21 cellular contexts compared by ENCODE assay signal in the genomic region with DNA sequence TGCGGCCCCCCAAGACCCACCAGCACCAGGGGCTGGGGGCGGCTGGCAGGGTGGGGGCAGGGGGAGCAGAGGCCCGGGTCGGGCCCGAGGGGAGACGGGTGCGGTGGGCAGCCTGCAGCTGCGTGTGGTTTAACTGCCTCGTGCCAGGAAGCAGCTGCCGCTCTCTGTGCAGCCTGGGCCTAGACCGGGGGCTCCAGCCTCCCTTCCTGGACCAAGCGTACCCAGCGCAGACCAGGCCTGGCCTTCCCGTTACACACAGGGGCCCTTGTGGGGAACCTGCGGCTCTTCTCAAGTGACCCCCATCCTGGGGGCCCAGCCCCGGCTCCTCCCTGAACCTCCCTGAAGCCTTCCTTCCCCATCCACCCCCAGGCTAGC. TPM values are rescaled to one million over a fixed set of nuclear protein-coding genes. Genes with fewer than 3 reads are reported as not detected.
A peak's percentile ranks its signal among the peaks of the same experiment; 100 is the strongest.
DNase-seq lines count a peak whose midpoint lies in the region; ATAC-seq, FAIRE-seq and TF ChIP-seq lines count a peak whose summit lies in the region.
"Had no signal": no experiment of that assay in that cellular context is flagged by ENCODE, and none has a peak within 500 bp of the region (broad histone marks: within the 10 kb centered on the region; RNA-seq: fewer than 3 reads in every experiment).

No MANE protein-coding gene starts in this region.

- no peak for ATAC-seq in A549
- ATAC-seq in GM19328 (IDR thresholded peaks at IDR 0.05; ENCODE audit: unreplicated experiment): no peak
- no peak for ATAC-seq in HG02938 (IDR thresholded peaks at IDR 0.05; ENCODE audit: unreplicated experiment)
- ATAC-seq: activated naive CD4-positive, alpha-beta T cell treated with anti-CD3 and anti-CD28 coated beads, Interleukin-2, amount 50 U/mL, for 72 hours; activated T-helper 17 cell treated with anti-CD3 and anti-CD28 coated beads, Interleukin-2, amount 50 U/mL, for 72 hours; heart left ventricle; upper lobe of right lung had no signal

- no peaks in the 10 kb centered on the region for H3K36me3 Mint-ChIP-seq in dendritic cell treated with granulocyte-macrophage colony-stimulating factor and Interleukin-4, amounts not matched to agents 40 ng/mL and 50 ng/mL, for 4 days (ENCODE audit: low read depth)
- H3K36me3 Mint-ChIP-seq: natural killer cell treated with Interleukin-12 subunit alpha and Interleukin-12 subunit beta and Interleukin-15 and Interleukin-18, amount 100 ng/mL, for 72 hours had no signal

- H3K9me3 ChIP-seq in A549: no peaks in the 10 kb centered on the region
- H3K9me3 ChIP-seq: heart left ventricle, ovary, right atrium auricular region, upper lobe of right lung had no signal

- H3K4me1 ChIP-seq in A549: peaks cover 68% of the 10 kb centered on the region

- 91% methylated on average over 13 of the region's 16 CpGs for WGBS in A549 (ENCODE audit: missing lambda C conversion rate)

- intact Hi-C loops in dendritic cell treated with granulocyte-macrophage colony-stimulating factor and Interleukin-4, amounts not matched to agents 40 ng/mL and 50 ng/mL, for 4 days (cut with micrococcal nuclease): no loop called here

- H3K4me3 ChIP-seq in A549: no peak overlapping the region
- H3K4me3 ChIP-seq: heart left ventricle, ovary, right atrium auricular region, upper lobe of right lung had no signal

- H3K4me2 ChIP-seq in A549: no peak overlapping the region

- peak overlapping the region; percentile 95 to 98 for H3K27ac ChIP-seq in A549
- H3K27ac ChIP-seq: epithelial cell of prostate, heart left ventricle, ovary, right atrium auricular region, upper lobe of right lung had no signal

- no peak for TF ChIP-seq EP300 in A549 (IDR thresholded peaks at IDR 0.05)

- CTCF ChIA-PET in A549 (lab: Yijun Ruan, JAX): interaction anchor here (1.0 to 8.2 kb wide), 4 partner anchors 6 to 317 kb away, joined by 3 to 103 read pairs (median 34); partner anchors contain the start of gene TMEM184A

- no peaks in the 10 kb centered on the region for H3K9me3 Mint-ChIP-seq in dendritic cell treated with granulocyte-macrophage colony-stimulating factor and Interleukin-4, amounts not matched to agents 40 ng/mL and 50 ng/mL, for 4 days
- H3K9me3 Mint-ChIP-seq: activated CD4-positive, alpha-beta T cell treated with anti-CD3 and anti-CD28 coated beads, Interleukin-2, amount 10 ng/mL, durations not matched to agents 24 days and 14 days; activated naive CD4-positive, alpha-beta T cell treated with anti-CD3 and anti-CD28 coated beads, Interleukin-2, amount 50 U/mL, for 72 hours; activated T-helper 17 cell treated with anti-CD3 and anti-CD28 coated beads, Interleukin-2, amount 50 U/mL, for 72 hours; natural killer cell treated with Interleukin-12 subunit alpha and Interleukin-12 subunit beta and Interleukin-15 and Interleukin-18, amount 100 ng/mL, for 72 hours had no signal

- POLR2A ChIA-PET in A549 (lab: Yijun Ruan, JAX): no interaction called here

- TF ChIP-seq POLR2A in A549 (IDR thresholded peaks at IDR 0.05; ENCODE audit: low read length): no peak

- TF ChIP-seq CTCF in A549 (IDR thresholded peaks at IDR 0.05): no peak
- TF ChIP-seq CTCF in GM13976 (IDR thresholded peaks at IDR 0.05; ENCODE audit: borderline replicate concordance, control extremely low read depth, extremely low read depth, insufficient read depth, missing control alignments): no peak

- DNase-seq in A549 (ENCODE audit: low read depth in 1 of 2, low spot score in 1 of 2) (no peak), GF-D8 (lab: John Stamatoyannopoulos, UW) (peak; percentile 88), MV-4-11 (lab: John Stamatoyannopoulos, UW) (peak; percentile 67), GM13976 (ENCODE audit: low spot score) (no peak)
- DNase-seq in activated CD8-positive, alpha-beta memory T cell treated with anti-CD3 and anti-CD28 coated beads, Interleukin-2, amount 50 U/mL, for 48 hours: no peak
- DNase-seq: activated CD4-positive, alpha-beta T cell treated with anti-CD3 and anti-CD28 coated beads, Interleukin-2, amount 10 ng/mL, durations not matched to agents 24 days and 14 days; NCI-H187 treated with DMSO at 0.1 percent for 48 hours; NCI-H69; ovary; Right ventricle myocardium superior; stimulated activated CD4-positive, alpha-beta T cell treated with anti-CD3 and anti-CD28 coated beads, Interleukin-12 subunit alpha, Interleukin-12 subunit beta, amount 100 ng/mL, for 4 hours; upper lobe of right lung had no signal

- in situ Hi-C loops in GM13976 (cut with MboI; ENCODE audit: low sequenced_read_pairs, unreplicated experiment): no loop called here

- peaks cover 13% of the 10 kb centered on the region for H3K27me3 Mint-ChIP-seq in dendritic cell treated with granulocyte-macrophage colony-stimulating factor and Interleukin-4, amounts not matched to agents 40 ng/mL and 50 ng/mL, for 4 days
- H3K27me3 Mint-ChIP-seq: activated CD4-positive, alpha-beta T cell treated with anti-CD3 and anti-CD28 coated beads, Interleukin-2, amount 10 ng/mL, durations not matched to agents 24 days and 14 days had no signal

- peak overlapping the region; percentile 90 for H3K27ac Mint-ChIP-seq in dendritic cell treated with granulocyte-macrophage colony-stimulating factor and Interleukin-4, amounts not matched to agents 40 ng/mL and 50 ng/mL, for 4 days
- H3K27ac Mint-ChIP-seq: activated CD4-positive, alpha-beta T cell treated with anti-CD3 and anti-CD28 coated beads, Interleukin-2, amount 10 ng/mL, durations not matched to agents 24 days and 14 days; activated naive CD4-positive, alpha-beta T cell treated with anti-CD3 and anti-CD28 coated beads, Interleukin-2, amount 50 U/mL, for 72 hours; activated T-helper 17 cell treated with anti-CD3 and anti-CD28 coated beads, Interleukin-2, amount 50 U/mL, for 72 hours; natural killer cell treated with Interleukin-12 subunit alpha and Interleukin-12 subunit beta and Interleukin-15 and Interleukin-18, amount 100 ng/mL, for 72 hours had no signal

- no peak overlapping the region for H3K4me3 Mint-ChIP-seq in dendritic cell treated with granulocyte-macrophage colony-stimulating factor and Interleukin-4, amounts not matched to agents 40 ng/mL and 50 ng/mL, for 4 days
- H3K4me3 Mint-ChIP-seq: activated CD4-positive, alpha-beta T cell treated with anti-CD3 and anti-CD28 coated beads, Interleukin-2, amount 10 ng/mL, durations not matched to agents 24 days and 14 days; activated T-helper 17 cell treated with anti-CD3 and anti-CD28 coated beads, Interleukin-2, amount 50 U/mL, for 72 hours; natural killer cell treated with Interleukin-12 subunit alpha and Interleukin-12 subunit beta and Interleukin-15 and Interleukin-18, amount 100 ng/mL, for 72 hours had no signal

- FAIRE-seq in A549 (lab: Jason Lieb, UNC): no peak

- no peak for TF ChIP-seq RAD21 in A549 (conservative IDR thresholded peaks at IDR 0.05 in 1 of 2, IDR thresholded peaks at IDR 0.05 in 1 of 2)

- peaks cover 59% of the 10 kb centered on the region for H3K4me1 Mint-ChIP-seq in dendritic cell treated with granulocyte-macrophage colony-stimulating factor and Interleukin-4, amounts not matched to agents 40 ng/mL and 50 ng/mL, for 4 days (ENCODE audit: low read depth)

TF ChIP-seq in A549, 52 proteins besides CTCF, POLR2A, EP300 and RAD21 (continues in another document):
- TF ChIP-seq ZC3H11A (IDR thresholded peaks at IDR 0.05) (no peak), NFE2L2 (conservative IDR thresholded peaks at IDR 0.05; ENCODE audit: low read length) (no peak), HOXB13 (CRISPR knock-in tag; IDR thresholded peaks at IDR 0.05; ENCODE audit: low read depth) (no peak), BCL3 (IDR thresholded peaks at IDR 0.05) (no peak)

RNA-seq across cellular contexts. Expression of gene INTS1, which starts 6.6 kb away (rescaled TPM):
- 14.6 and 18.4 TPM in 2 replicates for polyA plus RNA-seq in A549 (2011; rRNA removed)
- 50.9 and 73.0 TPM in 2 replicates for polyA plus RNA-seq in A549 (2012; cell fraction: cytosol; rRNA removed)
- 263 and 419 TPM in 2 replicates for polyA plus RNA-seq in A549 (2012; cell fraction: nucleus; rRNA removed)
- polyA plus RNA-seq in A549 (2017; fragmentation: RNase III; extraction: RNeasy Plus Mini Kit Qiagen cat#74134 plus additional on column Dnase treatment): 48.0 to 48.7 TPM (median 48.1 TPM) in 3 replicates
- polyA minus RNA-seq in A549 (2011; rRNA and poly(A)+ RNA removed): 28.4 and 51.5 TPM in 2 replicates

RNA-seq across cellular contexts. Expression of gene MAFK, which starts 19.7 kb away (rescaled TPM):
- polyA plus RNA-seq in A549 (2011; rRNA removed): 61.0 and 67.9 TPM in 2 replicates
- 47.0 and 67.0 TPM in 2 replicates for polyA plus RNA-seq in A549 (2012; cell fraction: cytosol; rRNA removed)
- polyA plus RNA-seq in A549 (2012; cell fraction: nucleus; rRNA removed): 433 and 488 TPM in 2 replicates
- 93.1 to 106 TPM (median 101 TPM) in 3 replicates for polyA plus RNA-seq in A549 (2017; fragmentation: RNase III; extraction: RNeasy Plus Mini Kit Qiagen cat#74134 plus additional on column Dnase treatment)
- polyA minus RNA-seq in A549 (2011; rRNA and poly(A)+ RNA removed): 25.5 and 36.5 TPM in 2 replicates

RNA-seq across cellular contexts. Expression of gene TMEM184A, which starts 45.2 kb away (rescaled TPM):
- polyA plus RNA-seq in A549 (2011; rRNA removed): 18.4 and 22.0 TPM in 2 replicates
- polyA plus RNA-seq in A549 (2012; cell fraction: cytosol; rRNA removed): 22.6 and 32.6 TPM in 2 replicates
- polyA plus RNA-seq in A549 (2012; cell fraction: nucleus; rRNA removed): 86.6 and 140 TPM in 2 replicates
- 14.3 to 16.1 TPM (median 15.8 TPM) in 3 replicates for polyA plus RNA-seq in A549 (2017; fragmentation: RNase III; extraction: RNeasy Plus Mini Kit Qiagen cat#74134 plus additional on column Dnase treatment)
- polyA minus RNA-seq in A549 (2011; rRNA and poly(A)+ RNA removed): 51.8 and 53.5 TPM in 2 replicates

RNA-seq across cellular contexts. Expression of gene MICALL2, which starts 51.5 kb away (rescaled TPM):
- polyA plus RNA-seq in A549 (2011; rRNA removed) (6.1 and 7.8 TPM in 2 replicates), A549 (2017; fragmentation: RNase III; extraction: RNeasy Plus Mini Kit Qiagen cat#74134 plus additional on column Dnase treatment) (18.0 to 20.6 TPM (median 19.1 TPM) in 3 replicates)
- 19.2 and 24.5 TPM in 2 replicates for polyA plus RNA-seq in A549 (2012; cell fraction: cytosol; rRNA removed)
- polyA plus RNA-seq in A549 (2012; cell fraction: nucleus; rRNA removed): 120 and 162 TPM in 2 replicates
- polyA minus RNA-seq in A549 (2011; rRNA and poly(A)+ RNA removed): 15.3 and 16.2 TPM in 2 replicates

RNA-seq across cellular contexts. Expression of gene PSMG3, which starts 59.1 kb away (rescaled TPM):
- polyA plus RNA-seq in A549 (2011; rRNA removed) (83.9 and 89.3 TPM in 2 replicates), A549 (2017; fragmentation: RNase III; extraction: RNeasy Plus Mini Kit Qiagen cat#74134 plus additional on column Dnase treatment) (75.9 to 81.0 TPM (median 78.3 TPM) in 3 replicates)
- 158 and 161 TPM in 2 replicates for polyA plus RNA-seq in A549 (2012; cell fraction: cytosol; rRNA removed)
- 102 and 111 TPM in 2 replicates for polyA plus RNA-seq in A549 (2012; cell fraction: nucleus; rRNA removed)
- polyA minus RNA-seq in A549 (2011; rRNA and poly(A)+ RNA removed): 22.6 and 32.9 TPM in 2 replicates

Comparison
In these comparisons a context has a peak if more than half of its experiments do, and no peak if none do; other contexts are left out.
1. DNase-seq: peak in GF-D8 (single experiment) and MV-4-11 (single experiment); none in A549 (0 of 2), GM13976 (single experiment) and activated CD8-positive, alpha-beta memory T cell treated with anti-CD3 and anti-CD28 coated beads, Interleukin-2, amount 50 U/mL, for 48 hours (single experiment).